Comparison of ENCODE assay signal across 21 cellular contexts in genomic region chr2:217715484-217715883, GRCh38.
DNase-seq lines count a peak whose midpoint lies in the region; ATAC-seq and TF ChIP-seq lines count a peak whose summit lies in the region.
"Had no signal": no experiment of that assay in that cellular context is flagged by ENCODE, and none has a peak within 500 bp of the region (broad histone marks: within the 10 kb centered on the region; RNA-seq: fewer than 3 reads in every experiment).

No MANE protein-coding gene starts in this region.

- peaks cover 6% of the 10 kb centered on the region for H3K27me3 Mint-ChIP-seq in brain

- H3K4me3 ChIP-seq in right cardiac atrium (ENCODE audit: low read length), result no peak overlapping the region
- H3K4me3 ChIP-seq in thoracic aorta, result no peak overlapping the region
- H3K4me3 ChIP-seq: BLaER1 treated with 17β-estradiol and CSF1 and Interleukin-3, amounts not matched to agents 10 nM and 100 nM; GM23248; K562; MG63 had no signal

- H3K4me1 ChIP-seq in right cardiac atrium (ENCODE audit: control insufficient read depth, insufficient read depth, low read length) (peaks cover 5% of the 10 kb centered on the region), thoracic aorta (ENCODE audit: control insufficient read depth in 1 of 2, low read depth in 2 of 2) (peaks cover 14 to 34% of the 10 kb centered on the region in 2 donors)

- no peaks in the 10 kb centered on the region for H3K36me3 Mint-ChIP-seq in brain
- H3K36me3 Mint-ChIP-seq: CD8-positive, alpha-beta T cell had no signal

- intact Hi-C loops in cardiac septum (cut with DNase I), result no loop called here
- intact Hi-C loops in right cardiac atrium (cut with DNase I), result loop anchor here in 3 of 4 donors (10.0 kb wide), 4 partner anchors 201 to 1031 kb away; partner anchors contain the start of gene IGFBP5 (in 1 of the 3)

- H3K27ac ChIP-seq in right cardiac atrium (ENCODE audit: low read length) (no peak overlapping the region), thoracic aorta (peak overlapping the region; percentile 48 to 71)
- H3K27ac ChIP-seq: 22Rv1; BLaER1 treated with 17β-estradiol and CSF1 and Interleukin-3, amounts not matched to agents 10 nM and 100 nM had no signal

- no peak overlapping the region for H3K4me3 Mint-ChIP-seq in brain
- H3K4me3 Mint-ChIP-seq: CD8-positive, alpha-beta T cell had no signal

- H3K27me3 ChIP-seq in right cardiac atrium (ENCODE audit: control insufficient read depth, insufficient read depth) (no peaks in the 10 kb centered on the region), thoracic aorta (replicated peaks; ENCODE audit: insufficient read depth) (no peaks in the 10 kb centered on the region)
- H3K27me3 ChIP-seq: MG63 had no signal

- TF ChIP-seq CTCF in brain (conservative IDR thresholded peaks at IDR 0.05), result no peak
- TF ChIP-seq CTCF in thoracic aorta (IDR thresholded peaks at IDR 0.05), result no peak

- peaks cover 19% of the 10 kb centered on the region for H3K36me3 ChIP-seq in thoracic aorta
- H3K36me3 ChIP-seq: BLaER1 treated with 17β-estradiol and CSF1 and Interleukin-3, amounts not matched to agents 10 nM and 100 nM; MG63 had no signal

- 72% methylated on average over 1 of the region's 1 CpG for WGBS in right cardiac atrium

- no peak for ATAC-seq in right cardiac atrium
- no peak for ATAC-seq in thoracic aorta (ENCODE audit: insufficient number of reproducible peaks, low FRiP score, low read depth)
- no peak for ATAC-seq in HG03354 (IDR thresholded peaks at IDR 0.05; ENCODE audit: poor library complexity, severe bottlenecking, unreplicated experiment)
- ATAC-seq: CD8-positive, alpha-beta T cell; K562; PC-3 had no signal

- peaks cover 63% of the 10 kb centered on the region for H3K4me1 Mint-ChIP-seq in brain

- peak; percentile 59 for DNase-seq in cardiac septum (ENCODE audit: low spot score)
- no peak for DNase-seq in right cardiac atrium
- peak; percentile 39 for DNase-seq in mesenteric fat pad (ENCODE audit: low spot score)
- no peak for DNase-seq in thoracic aorta (ENCODE audit: low spot score)
- DNase-seq in activated effector memory CD4-positive, alpha-beta T cell treated with anti-CD3 and anti-CD28 coated beads, Interleukin-2, amount 50 U/mL, for 16 hours, result no peak
- no peak for DNase-seq in NCI-H1417 (lab: John Stamatoyannopoulos, UW)
- DNase-seq: CD8-positive, alpha-beta T cell; DMS153; GM23248; MG63; NCI-H1417 treated with DMSO at 0.1 percent for 48 hours; NCI-H187; NCI-H446; NCI-H526 treated with DMSO at 0.1 percent for 48 hours; PC-3; SHP77 had no signal

- H3K9me3 Mint-ChIP-seq in brain, result peaks cover 0 to 9% (median 0%) of the 10 kb centered on the region in 5 experiments
- H3K9me3 Mint-ChIP-seq: CD8-positive, alpha-beta T cell had no signal

- H3K27ac Mint-ChIP-seq in brain, result peak overlapping the region in 3 of 5 experiments; percentile 39 to 95 (median 48)
- H3K27ac Mint-ChIP-seq: CD8-positive, alpha-beta T cell had no signal

- H3K9me3 ChIP-seq in right cardiac atrium (ENCODE audit: control insufficient read depth, low read length) (no peaks in the 10 kb centered on the region), thoracic aorta (no peaks in the 10 kb centered on the region)
- H3K9me3 ChIP-seq: MG63 had no signal

Comparison
In these comparisons a context has a peak if more than half of its experiments do, and no peak if none do; other contexts are left out.
1. DNase-seq: peak in cardiac septum (single experiment) and mesenteric fat pad (single experiment); none in right cardiac atrium (0 of 3), thoracic aorta (single experiment), activated effector memory CD4-positive, alpha-beta T cell treated with anti-CD3 and anti-CD28 coated beads, Interleukin-2, amount 50 U/mL, for 16 hours (single experiment) and NCI-H1417 (0 of 3).